ENCODE assay signal across 24 cellular contexts in the genomic region with DNA sequence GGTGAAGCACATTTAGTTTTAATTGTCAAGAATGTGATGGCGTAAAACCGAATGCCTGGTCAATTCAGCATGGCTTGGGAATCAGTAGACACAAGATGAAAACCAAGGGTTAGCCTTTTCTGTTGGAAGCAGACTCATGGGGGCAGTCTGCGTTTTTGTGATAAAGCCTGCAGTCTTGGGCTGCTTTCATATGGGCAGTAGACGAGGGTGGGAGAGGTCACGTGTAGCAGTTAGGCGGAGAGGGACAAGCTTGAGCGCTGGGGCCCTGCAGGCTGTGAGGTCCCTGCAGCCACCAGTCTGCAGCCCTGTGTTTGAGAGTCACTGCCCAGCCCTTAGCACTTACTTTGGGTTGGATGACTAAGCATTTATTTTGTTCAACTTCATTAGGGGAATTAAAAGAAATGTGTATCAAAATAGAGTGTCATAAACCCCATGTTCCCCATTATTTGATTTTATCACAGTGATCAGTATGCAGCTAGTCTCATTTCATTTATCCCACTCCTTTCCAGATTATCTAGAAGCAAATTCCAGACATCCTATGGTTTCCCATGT. TPM values are rescaled to one million over a fixed set of nuclear protein-coding genes. Genes with fewer than 3 reads are reported as not detected.
DNase-seq lines count a peak whose midpoint lies in the region; ATAC-seq and TF ChIP-seq lines count a peak whose summit lies in the region.
"Had no signal": no experiment of that assay in that cellular context is flagged by ENCODE, and none has a peak within 500 bp of the region (broad histone marks: within the 10 kb centered on the region; RNA-seq: fewer than 3 reads in every experiment).

No MANE protein-coding gene starts in this region.

- H3K4me3 ChIP-seq in endodermal cell (ENCODE audit: low read length): no peak overlapping the region
- H3K4me3 ChIP-seq: left ventricle myocardium inferior, psoas muscle, spleen, suprapubic skin had no signal

- no peak for TF ChIP-seq CTCF in endodermal cell (conservative IDR thresholded peaks at IDR 0.05)

- no peaks in the 10 kb centered on the region for H3K9me3 Mint-ChIP-seq in endodermal cell
- H3K9me3 Mint-ChIP-seq: activated naive CD8-positive, alpha-beta T cell treated with anti-CD3 and anti-CD28 coated beads for 36 hours; activated T-helper 1 cell treated with anti-CD3 and anti-CD28 coated beads, Interleukin-12 subunit alpha, Interleukin-12 subunit beta, Interleukin-2, Interleukin-4 antibody, amounts not matched to agents 30 ng/mL and 10 ng/mL and 1 ng/mL, durations not matched to agents 14 hours and 24 hours and 36 hours; effector memory CD8-positive, alpha-beta T cell; neural crest cell had no signal

- ATAC-seq in GM21619 (IDR thresholded peaks at IDR 0.05; ENCODE audit: unreplicated experiment): no peak
- ATAC-seq in HG03095 (IDR thresholded peaks at IDR 0.05; ENCODE audit: unreplicated experiment): no peak
- ATAC-seq: effector memory CD8-positive, alpha-beta T cell; psoas muscle had no signal

- no peaks in the 10 kb centered on the region for H3K9me3 ChIP-seq in endodermal cell (ENCODE audit: control insufficient read depth, low read length)
- H3K9me3 ChIP-seq: BE2C, left ventricle myocardium inferior, psoas muscle, spleen, suprapubic skin had no signal

- H3K9ac ChIP-seq in endodermal cell (ENCODE audit: extremely low read depth, low read length, poor library complexity, severe bottlenecking): no peak overlapping the region

- no peak overlapping the region for H3K4me3 Mint-ChIP-seq in endodermal cell
- H3K4me3 Mint-ChIP-seq: activated naive CD8-positive, alpha-beta T cell treated with anti-CD3 and anti-CD28 coated beads for 36 hours; activated T-helper 1 cell treated with anti-CD3 and anti-CD28 coated beads, Interleukin-12 subunit alpha, Interleukin-12 subunit beta, Interleukin-2, Interleukin-4 antibody, amounts not matched to agents 30 ng/mL and 10 ng/mL and 1 ng/mL, durations not matched to agents 14 hours and 24 hours and 36 hours; effector memory CD8-positive, alpha-beta T cell; neural crest cell had no signal

- H3K4me1 ChIP-seq in endodermal cell (ENCODE audit: control insufficient read depth, insufficient read depth, low read length): peaks cover 17% of the 10 kb centered on the region
- H3K4me1 ChIP-seq: BE2C, psoas muscle, suprapubic skin had no signal

- H3K27ac ChIP-seq in endodermal cell (ENCODE audit: low read depth, low read length): no peak overlapping the region
- H3K27ac ChIP-seq: left ventricle myocardium inferior, psoas muscle, suprapubic skin, WERI-Rb-1 had no signal

- peaks cover 37% of the 10 kb centered on the region for H3K4me1 Mint-ChIP-seq in endodermal cell
- H3K4me1 Mint-ChIP-seq: activated naive CD8-positive, alpha-beta T cell treated with anti-CD3 and anti-CD28 coated beads for 36 hours had no signal

- H3K27me3 Mint-ChIP-seq in endodermal cell (ENCODE audit: insufficient read depth): no peaks in the 10 kb centered on the region
- H3K27me3 Mint-ChIP-seq: activated naive CD8-positive, alpha-beta T cell treated with anti-CD3 and anti-CD28 coated beads for 36 hours; effector memory CD8-positive, alpha-beta T cell had no signal

- no peaks in the 10 kb centered on the region for H3K27me3 ChIP-seq in endodermal cell (ENCODE audit: control insufficient read depth, insufficient read depth, low read length, poor library complexity, severe bottlenecking)
- H3K27me3 ChIP-seq: BE2C, spleen, suprapubic skin had no signal

- DNase-seq in activated CD8-positive, alpha-beta memory T cell treated with anti-CD3 and anti-CD28 coated beads, Interleukin-2, amount 50 U/mL, for 48 hours: peak; percentile 40
- no peak for DNase-seq in activated CD8-positive, alpha-beta memory T cell treated with anti-CD3 and anti-CD28 coated beads for 24 hours
- DNase-seq in OCI-M1 (lab: John Stamatoyannopoulos, UW) (peak; percentile 9), endodermal cell (peak; percentile 57), retina (peak; percentile 48), NCI-H510A treated with DMSO at 0.1 percent for 48 hours (lab: John Stamatoyannopoulos, UW) (no peak)
- DNase-seq: activated naive CD8-positive, alpha-beta T cell treated with anti-CD3 and anti-CD28 coated beads for 36 hours; BE2C; Calu3; effector memory CD8-positive, alpha-beta T cell; KBM-7; left ventricle myocardium inferior; MV-4-11; NCI-H2029; NCI-H345; psoas muscle; SHP77; spleen; WERI-Rb-1 had no signal

- peaks cover 65% of the 10 kb centered on the region for H3K36me3 Mint-ChIP-seq in endodermal cell (ENCODE audit: low read depth)

- peak overlapping the region; percentile 86 for H3K27ac Mint-ChIP-seq in endodermal cell
- H3K27ac Mint-ChIP-seq: activated T-helper 1 cell treated with anti-CD3 and anti-CD28 coated beads, Interleukin-12 subunit alpha, Interleukin-12 subunit beta, Interleukin-2, Interleukin-4 antibody, amounts not matched to agents 30 ng/mL and 10 ng/mL and 1 ng/mL, durations not matched to agents 14 hours and 24 hours and 36 hours had no signal

- 75 to 89% methylated on average over 7 of the region's 7 CpGs for whole genome bisulfite sequencing in endodermal cell (ENCODE audit: insufficient coverage in 1 of 2, insufficient read length in 1 of 2), 2 experiments

- H3K36me3 ChIP-seq in endodermal cell (ENCODE audit: control insufficient read depth, insufficient read depth, low read length): peaks cover 66% of the 10 kb centered on the region

RNA-seq across cellular contexts. Expression of a gene that starts 37.2 kb away (rescaled TPM):
- 10 to 100 TPM; 64.7 to 78.3 TPM for total RNA-seq in endodermal cell
- polyA plus RNA-seq in endodermal cell (2013, experiment 1 of 2): 42.4 TPM
- 40.7 TPM for polyA plus RNA-seq in endodermal cell (2013, experiment 2 of 2)

RNA-seq across cellular contexts. Expression of a gene that starts 57.8 kb away (rescaled TPM):
- total RNA-seq in endodermal cell: 10 to 100 TPM; 37.3 to 56.7 TPM
- 20.6 TPM for polyA plus RNA-seq in endodermal cell (2013, experiment 1 of 2)
- 15.2 TPM for polyA plus RNA-seq in endodermal cell (2013, experiment 2 of 2)

Comparison
In these comparisons a context has a peak if more than half of its experiments do, and no peak if none do; other contexts are left out.
1. DNase-seq: peak in activated CD8-positive, alpha-beta memory T cell treated with anti-CD3 and anti-CD28 coated beads, Interleukin-2, amount 50 U/mL, for 48 hours (single experiment), OCI-M1 (single experiment), endodermal cell (single experiment) and retina (single experiment); none in activated CD8-positive, alpha-beta memory T cell treated with anti-CD3 and anti-CD28 coated beads for 24 hours (single experiment) and NCI-H510A treated with DMSO at 0.1 percent for 48 hours (single experiment).